8 cellular contexts compared by ENCODE assay signal in genomic region chr15:85618956-85619491, GRCh38.
A peak's percentile ranks its signal among the peaks of the same experiment; 100 is the strongest.
DNase-seq lines count a peak whose midpoint lies in the region; ATAC-seq and TF ChIP-seq lines count a peak whose summit lies in the region.

No MANE protein-coding gene starts in this region.

- H3K4me1 Mint-ChIP-seq in MCF 10A (ENCODE audit: insufficient read depth, unreplicated experiment): peaks cover 32% of the 10 kb centered on the region

- CTCF ChIA-PET in MCF 10A (lab: Yijun Ruan, JAX): interaction anchor here (1.8 to 2.4 kb wide), 2 partner anchors 29 to 322 kb away, joined by 4 to 10 read pairs; no protein-coding TSS in a partner anchor

- intact Hi-C loops in MCF 10A (cut with micrococcal nuclease): no loop called here

- ATAC-seq in HG02759 (IDR thresholded peaks at IDR 0.05; ENCODE audit: unreplicated experiment) (peak; percentile 71), HG02571 (IDR thresholded peaks at IDR 0.05; ENCODE audit: unreplicated experiment) (no peak), HG03342 (IDR thresholded peaks at IDR 0.05; ENCODE audit: unreplicated experiment) (no peak)

- H3K4me3 Mint-ChIP-seq in MCF 10A (ENCODE audit: unreplicated experiment): no peak overlapping the region

- no peaks in the 10 kb centered on the region for H3K9me3 Mint-ChIP-seq in MCF 10A (ENCODE audit: unreplicated experiment)

- no peak overlapping the region for H3K27ac Mint-ChIP-seq in MCF 10A (ENCODE audit: low read depth, unreplicated experiment)

- TF ChIP-seq CTCF in MCF 10A (IDR thresholded peaks at IDR 0.05; ENCODE audit: unreplicated experiment): no peak

- H3K27me3 Mint-ChIP-seq in MCF 10A (ENCODE audit: insufficient read depth, unreplicated experiment): no peaks in the 10 kb centered on the region

- POLR2A ChIA-PET in MCF 10A (lab: Yijun Ruan, JAX): interaction anchor here (0.6 to 2.5 kb wide), 9 partner anchors 9 to 110 kb away, joined by 3 to 17 read pairs (median 5); no protein-coding TSS in a partner anchor

- BruUV-seq in MCF 10A (replicated peaks; lab: Mats Ljungman, UMichigan): no TSS peak

- DNase-seq in EL: peak; percentile 92
- peak; percentile 36 for DNase-seq in T1000 (lab: John Stamatoyannopoulos, UW)
- peak; percentile 91 for DNase-seq in MCF 10A (ENCODE audit: unreplicated experiment)
- DNase-seq in kidney glomerular epithelial cell (lab: John Stamatoyannopoulos, UW): peak; percentile 89
- DNase-seq in stimulated activated CD4-positive, alpha-beta T cell treated with anti-CD3 and anti-CD28 coated beads, Interleukin-15, amount 100 ng/mL, for 24 hours: peak; percentile 79

- peaks cover 7% of the 10 kb centered on the region for H3K36me3 Mint-ChIP-seq in MCF 10A (ENCODE audit: insufficient read depth, unreplicated experiment)

Comparison
In these comparisons a context has a peak if more than half of its experiments do, and no peak if none do; other contexts are left out.
1. DNase-seq: peak in every context shown above with its lines; median percentile 92 in EL; 91 in MCF 10A; 89 in kidney glomerular epithelial cell; 79 in stimulated activated CD4-positive, alpha-beta T cell treated with anti-CD3 and anti-CD28 coated beads, Interleukin-15, amount 100 ng/mL, for 24 hours; 36 in T1000.